1 cellular context compared by ENCODE assay signal in the genomic region with DNA sequence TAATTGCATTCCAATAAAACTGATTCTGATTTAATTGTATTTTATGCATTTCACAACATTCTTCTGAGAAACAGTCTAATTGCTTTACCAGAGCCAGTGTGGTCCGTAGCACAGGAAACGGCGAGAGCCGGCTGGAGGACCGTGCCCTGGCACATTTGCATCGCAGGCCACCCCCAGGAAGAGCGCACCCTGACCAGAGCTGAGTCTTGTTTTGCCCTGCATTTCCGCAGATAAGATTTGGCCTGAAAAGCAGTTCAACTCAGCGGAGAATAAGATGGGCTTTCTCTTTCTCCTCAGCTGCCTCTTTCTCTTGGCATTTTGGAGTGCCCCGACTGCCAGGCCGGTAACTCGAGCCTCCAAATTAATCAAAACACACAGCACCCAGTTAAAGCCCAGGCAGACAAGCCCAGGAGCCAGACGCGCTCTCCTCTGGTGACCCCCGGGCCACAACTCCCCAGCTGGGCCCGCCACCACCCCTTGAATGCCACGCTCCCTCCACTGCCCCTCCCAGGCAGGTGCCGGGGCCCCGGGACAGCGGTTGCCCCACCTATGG.
TF ChIP-seq lines count a peak whose summit lies in the region.

No MANE protein-coding gene starts in this region.

TF ChIP-seq in HEK293, 187 proteins besides CTCF, POLR2A, EP300 and RAD21 (continued from another document):
- peak; percentile 99 for TF ChIP-seq ZBTB20 (tag by site-specific recombination; IDR thresholded peaks at IDR 0.05)
- TF ChIP-seq KLF1 (tag by site-specific recombination; IDR thresholded peaks at IDR 0.05), result no peak
- no peak for TF ChIP-seq HOXA7 (CRISPR knock-in tag; IDR thresholded peaks at IDR 0.05; ENCODE audit: borderline replicate concordance)
